In genomic region chr1:109477821-109478220, GRCh38 we compare ENCODE assay signal across 20 cellular contexts. TPM values are rescaled to one million over a fixed set of nuclear protein-coding genes. Genes with fewer than 3 reads are reported as not detected.
A peak's percentile ranks its signal among the peaks of the same experiment; 100 is the strongest.
DNase-seq lines count a peak whose midpoint lies in the region; ATAC-seq, FAIRE-seq and TF ChIP-seq lines count a peak whose summit lies in the region.
"Had no signal": no experiment of that assay in that cellular context is flagged by ENCODE, and none has a peak within 500 bp of the region (broad histone marks: within the 10 kb centered on the region; RNA-seq: fewer than 3 reads in every experiment).

No MANE protein-coding gene starts in this region.

- 0 out of 2 replicates have a peak, but pooled peaks cover 2% of the 10 kb centered on the region for H3K27me3 ChIP-seq in H9 (ENCODE audit: insufficient read depth, low read length)
- H3K27me3 ChIP-seq in Caco-2 (replicated peaks; ENCODE audit: control insufficient read depth, insufficient read depth, low read length) = no peaks in the 10 kb centered on the region
- H3K27me3 ChIP-seq: colonic mucosa had no signal

- no peak overlapping the region for H3T11ph ChIP-seq in H9 (ENCODE audit: low read length)

- H2BK20ac ChIP-seq in H9 (ENCODE audit: low read depth, low read length, poor library complexity, severe bottlenecking) = no peak overlapping the region

- H3K27me3 Mint-ChIP-seq in H9 (ENCODE audit: low read depth) = peaks cover 53% of the 10 kb centered on the region
- peaks cover 13% of the 10 kb centered on the region for H3K27me3 Mint-ChIP-seq in Caco-2 (ENCODE audit: insufficient read depth, unreplicated experiment)

- H4K8ac ChIP-seq in H9 (replicated peaks; ENCODE audit: insufficient read length, low read depth, low read length) = no peak overlapping the region

- H3K36me3 Mint-ChIP-seq in H9 (ENCODE audit: insufficient read depth in 1 of 3, low read depth in 3 of 3) (no peaks in the 10 kb centered on the region), Caco-2 (ENCODE audit: insufficient read depth, unreplicated experiment) (no peaks in the 10 kb centered on the region)
- H3K36me3 Mint-ChIP-seq: activated naive CD4-positive, alpha-beta T cell treated with anti-CD3 and anti-CD28 coated beads, Interleukin-2, amount 50 U/mL, for 72 hours had no signal

- H3K9me3 Mint-ChIP-seq in H9 (no peaks in the 10 kb centered on the region; a peak in 1 of 5 replicates), Caco-2 (ENCODE audit: unreplicated experiment) (no peaks in the 10 kb centered on the region)
- H3K9me3 Mint-ChIP-seq: activated naive CD4-positive, alpha-beta T cell treated with anti-CD3 and anti-CD28 coated beads, Interleukin-2, amount 50 U/mL, for 72 hours; activated T-cell treated with anti-CD3 and anti-CD28 coated beads, Interleukin-2, amount 50 U/mL, for 24 hours; nephron had no signal

- no peaks in the 10 kb centered on the region for H3K79me2 ChIP-seq in H9 (ENCODE audit: insufficient read depth, low read length)

- H3K79me1 ChIP-seq in H9 (ENCODE audit: insufficient read depth, low read depth, low read length, poor library complexity, severe bottlenecking) = no peaks in the 10 kb centered on the region

- no peaks in the 10 kb centered on the region for H3K9me3 ChIP-seq in A549
- H3K9me3 ChIP-seq in H9 (ENCODE audit: control insufficient read depth, low read depth, low read length) = no peaks in the 10 kb centered on the region
- no peaks in the 10 kb centered on the region for H3K9me3 ChIP-seq in Caco-2
- H3K9me3 ChIP-seq: colonic mucosa, thoracic aorta had no signal

- no peak overlapping the region; the same call in 1 of the 2 replicates for H3K14ac ChIP-seq in H9 (ENCODE audit: insufficient read depth, low read length)

- H3K4me1 ChIP-seq in A549 = no peaks in the 10 kb centered on the region
- no peaks in the 10 kb centered on the region for H3K4me1 ChIP-seq in H9 (ENCODE audit: insufficient read depth, low read length)
- H3K4me1 ChIP-seq in Caco-2 = no peaks in the 10 kb centered on the region
- H3K4me1 ChIP-seq: colonic mucosa had no signal

- H3K4me3 Mint-ChIP-seq in H9 (no peak overlapping the region), Caco-2 (ENCODE audit: unreplicated experiment) (no peak overlapping the region)
- H3K4me3 Mint-ChIP-seq: activated T-cell treated with anti-CD3 and anti-CD28 coated beads, Interleukin-2, amount 50 U/mL, for 24 hours; nephron; T-helper 17 cell had no signal

- intact Hi-C loops in Caco-2 (cut with micrococcal nuclease; ENCODE audit: unreplicated experiment) = no loop called here

- H2BK5ac ChIP-seq in H9 (ENCODE audit: insufficient read length, low read length) = no peak overlapping the region

- H2AFZ ChIP-seq in H9 (ENCODE audit: low read length) = no peak overlapping the region

- no peak overlapping the region for H4K91ac ChIP-seq in H9 (ENCODE audit: insufficient read length, low read depth, low read length)

- H3K36me3 ChIP-seq in Caco-2 (ENCODE audit: control insufficient read depth, insufficient read depth, low read length) = no peaks in the 10 kb centered on the region
- H3K36me3 ChIP-seq: colonic mucosa had no signal

- H3K18ac ChIP-seq in H9 (ENCODE audit: insufficient read length, low read depth, low read length) = no peak overlapping the region

- H3K27ac Mint-ChIP-seq in H9 = no peak overlapping the region
- no peak overlapping the region for H3K27ac Mint-ChIP-seq in Caco-2 (ENCODE audit: unreplicated experiment)
- H3K27ac Mint-ChIP-seq: activated naive CD4-positive, alpha-beta T cell treated with anti-CD3 and anti-CD28 coated beads, Interleukin-2, amount 50 U/mL, for 72 hours; activated T-cell treated with anti-CD3 and anti-CD28 coated beads, Interleukin-2, amount 50 U/mL, for 24 hours; nephron; progenitor cell of endocrine pancreas; T-helper 17 cell had no signal

- POLR2A ChIA-PET in A549 (lab: Yijun Ruan, JAX) = no interaction called here
- POLR2A ChIA-PET in Caco-2 (lab: Charles Lee) = no interaction called here

- no peak overlapping the region for H2AK5ac ChIP-seq in H9 (ENCODE audit: insufficient read length, low read length)

- peak; percentile 44 to 77; a peak in 3 of 6 replicates for ATAC-seq in A549
- no peak for ATAC-seq in HG03442 (IDR thresholded peaks at IDR 0.05; ENCODE audit: unreplicated experiment)
- ATAC-seq: activated naive CD4-positive, alpha-beta T cell treated with anti-CD3 and anti-CD28 coated beads, Interleukin-2, amount 50 U/mL, for 72 hours; T-helper 17 cell had no signal

- no peak overlapping the region for H3K4ac ChIP-seq in H9 (ENCODE audit: low read depth, low read length)

- no peak for TF ChIP-seq RAD21 in A549 (conservative IDR thresholded peaks at IDR 0.05 in 1 of 2, IDR thresholded peaks at IDR 0.05 in 1 of 2)

- TF ChIP-seq CTCF in A549 (IDR thresholded peaks at IDR 0.05) (no peak), H9 (conservative IDR thresholded peaks at IDR 0.05) (no peak), Caco-2 (IDR thresholded peaks at IDR 0.05; ENCODE audit: insufficient read depth in 1 of 2, low read depth in 1 of 2, low read length in 1 of 2, severe bottlenecking in 1 of 2, unreplicated experiment in 1 of 2) (no peak)

- H3K4me1 Mint-ChIP-seq in H9 = peaks cover 8 to 11% of the 10 kb centered on the region in 2 experiments
- no peaks in the 10 kb centered on the region for H3K4me1 Mint-ChIP-seq in Caco-2 (ENCODE audit: low read depth, unreplicated experiment)
- H3K4me1 Mint-ChIP-seq: nephron had no signal

- BruUV-seq in Caco-2 (replicated peaks; lab: Mats Ljungman, UMichigan) = no TSS peak

- no peak overlapping the region for H2BK120ac ChIP-seq in H9 (ENCODE audit: low read depth, low read length, poor library complexity, severe bottlenecking)

- 0 out of 2 replicates have a peak, but pooled peaks have one; percentile 16 for TF ChIP-seq POLR2A in A549 (IDR thresholded peaks at IDR 0.05; ENCODE audit: low read length)

- no peak for TF ChIP-seq EP300 in A549 (IDR thresholded peaks at IDR 0.05)

- no peak for FAIRE-seq in A549 (lab: Jason Lieb, UNC)
- FAIRE-seq: endothelial cell of umbilical vein had no signal

- H3K23me2 ChIP-seq in H9 (ENCODE audit: insufficient read length, low read depth, low read length, poor library complexity, severe bottlenecking) = no peaks in the 10 kb centered on the region

- CTCF ChIA-PET in A549 (lab: Yijun Ruan, JAX) (interaction anchor here (0.9 to 3.6 kb wide), 3 partner anchors 13 to 54 kb away, joined by 3 to 14 read pairs (median 12); no protein-coding TSS in a partner anchor), Caco-2 (lab: Charles Lee) (interaction anchor here (1.0 kb wide), 1 partner anchor 159 kb away, joined by 3 read pairs; no protein-coding TSS in a partner anchor)

- 29% methylated on average over 3 of the region's 6 CpGs for WGBS in A549 (ENCODE audit: missing lambda C conversion rate)
- no CpG with 5 or more reads among the region's 6 CpGs for WGBS in H9 (ENCODE audit: extremely low coverage, insufficient read length, low lambda C conversion rate)

- no peak overlapping the region for H3K9ac ChIP-seq in H9 (ENCODE audit: extremely low read depth, insufficient read length, low read length)

- no peaks in the 10 kb centered on the region for H4K20me1 ChIP-seq in H9 (ENCODE audit: control insufficient read depth, insufficient read depth, insufficient read length)

- H3K27ac ChIP-seq in A549 = no peak overlapping the region
- no peak overlapping the region for H3K27ac ChIP-seq in H9 (ENCODE audit: insufficient read length, low read depth, low read length)
- H3K27ac ChIP-seq: colonic mucosa, thoracic aorta had no signal

- no peak overlapping the region for H3K56ac ChIP-seq in H9 (ENCODE audit: insufficient read length, low read depth, low read length)

- no peak overlapping the region for H3K23ac ChIP-seq in H9 (ENCODE audit: insufficient read length, low read depth, low read length)

- DNase-seq in A549 (ENCODE audit: low read depth in 1 of 2, low spot score in 1 of 2) = no peak
- DNase-seq in H9 = peak; percentile 25
- peak; percentile 68 for DNase-seq in UCSD-AML1 (lab: John Stamatoyannopoulos, UW; ENCODE audit: unreplicated experiment)
- no peak for DNase-seq in Caco-2
- no peak for DNase-seq in NCI-H2107 (lab: John Stamatoyannopoulos, UW)
- DNase-seq: activated T-cell treated with anti-CD3 and anti-CD28 coated beads, Interleukin-2, amount 50 U/mL, for 24 hours; colonic mucosa; foreskin fibroblast; hypothalamus; mesenchymal stem cell; NCI-H1694 treated with DMSO at 0.1 percent for 48 hours; NCI-H345; Right ventricle myocardium superior; T-helper 17 cell had no signal

- no peak overlapping the region for H3K4me3 ChIP-seq in A549
- no peak overlapping the region for H3K4me3 ChIP-seq in Caco-2 (ENCODE audit: low read depth, low read length)
- H3K4me3 ChIP-seq: colonic mucosa, thoracic aorta had no signal

- H3K4me2 ChIP-seq in A549 (no peak overlapping the region), H9 (ENCODE audit: insufficient read depth, insufficient read length, low read length) (no peak overlapping the region)

- H4K5ac ChIP-seq in H9 (ENCODE audit: insufficient read length, low read depth, low read length) = no peak overlapping the region

- no peak overlapping the region for H2BK12ac ChIP-seq in H9 (ENCODE audit: insufficient read length, low read depth, low read length)

- no peak overlapping the region for H2BK15ac ChIP-seq in H9 (ENCODE audit: low read depth, low read length)

RNA-seq across cellular contexts. Expression of gene ATXN7L2, which starts 5.9 kb away (rescaled TPM):
- polyA plus RNA-seq in A549 (2011; rRNA removed) (0.97 and 1.2 TPM in 2 replicates), A549 (2017; fragmentation: RNase III; extraction: RNeasy Plus Mini Kit Qiagen cat#74134 plus additional on column Dnase treatment) (2.0 to 2.2 TPM (median 2.1 TPM) in 3 replicates)
- 2.6 and 3.3 TPM in 2 replicates for polyA plus RNA-seq in A549 (2012; cell fraction: cytosol; rRNA removed)
- polyA plus RNA-seq in A549 (2012; cell fraction: nucleus; rRNA removed) = 9.0 and 11.2 TPM in 2 replicates
- 1.4 TPM in 2 replicates for polyA minus RNA-seq in A549 (2011; rRNA and poly(A)+ RNA removed)
- total RNA-seq in H9 (2021) (17.3 TPM in 2 replicates), Caco-2 (2022) (3.9 and 4.0 TPM in 2 replicates)

RNA-seq across cellular contexts. Expression of gene SYPL2, which starts 11.5 kb away (rescaled TPM):
- polyA plus RNA-seq in A549 (2011; rRNA removed) (0.04 and 0.08 TPM in 2 replicates), A549 (2017; fragmentation: RNase III; extraction: RNeasy Plus Mini Kit Qiagen cat#74134 plus additional on column Dnase treatment) (0.03 to 0.05 TPM (median 0.05 TPM) in 3 replicates)
- polyA plus RNA-seq in A549 (2012; cell fraction: cytosol; rRNA removed) = 0.01 and 0.04 TPM in 2 replicates
- 0.06 and 0.07 TPM in 2 replicates for polyA plus RNA-seq in A549 (2012; cell fraction: nucleus; rRNA removed)
- 0.08 TPM in 1 of 2 replicates, not detected in the other for polyA minus RNA-seq in A549 (2011; rRNA and poly(A)+ RNA removed)
- total RNA-seq in H9 (2021) (2.5 and 2.6 TPM in 2 replicates), Caco-2 (2022) (0.32 and 0.45 TPM in 2 replicates)
- total RNA-seq: endothelial cell of umbilical vein, T-helper 17 cell had no signal
- polyA plus RNA-seq: endothelial cell of umbilical vein had no signal

RNA-seq across cellular contexts. Expression of gene CYB561D1, which starts 16.1 kb away (rescaled TPM):
- polyA plus RNA-seq in A549 (2011; rRNA removed) = 4.0 and 4.9 TPM in 2 replicates
- 3.2 and 4.4 TPM in 2 replicates for polyA plus RNA-seq in A549 (2012; cell fraction: cytosol; rRNA removed)
- polyA plus RNA-seq in A549 (2012; cell fraction: nucleus; rRNA removed) = 4.5 and 6.2 TPM in 2 replicates
- polyA plus RNA-seq in A549 (2017; fragmentation: RNase III; extraction: RNeasy Plus Mini Kit Qiagen cat#74134 plus additional on column Dnase treatment) = 4.4 to 5.2 TPM (median 4.9 TPM) in 3 replicates
- 6.9 and 7.4 TPM in 2 replicates for polyA minus RNA-seq in A549 (2011; rRNA and poly(A)+ RNA removed)
- total RNA-seq in H9 (2021) = 6.5 and 6.7 TPM in 2 replicates
- 6.6 and 7.3 TPM in 2 replicates for total RNA-seq in Caco-2 (2022)

RNA-seq across cellular contexts. Expression of gene AMIGO1, which starts 31.7 kb away (rescaled TPM):
- polyA plus RNA-seq in A549 (2011; rRNA removed) (0.43 and 0.85 TPM in 2 replicates), A549 (2017; fragmentation: RNase III; extraction: RNeasy Plus Mini Kit Qiagen cat#74134 plus additional on column Dnase treatment) (1.1 to 1.3 TPM (median 1.2 TPM) in 3 replicates)
- polyA plus RNA-seq in A549 (2012; cell fraction: cytosol; rRNA removed) = 0.32 and 0.56 TPM in 2 replicates
- 0.36 and 0.37 TPM in 2 replicates for polyA plus RNA-seq in A549 (2012; cell fraction: nucleus; rRNA removed)
- polyA minus RNA-seq in A549 (2011; rRNA and poly(A)+ RNA removed) = 0.49 and 1.1 TPM in 2 replicates
- total RNA-seq in H9 (2021) (3.6 and 4.1 TPM in 2 replicates), Caco-2 (2022) (1.1 and 1.5 TPM in 2 replicates)

RNA-seq across cellular contexts. Expression of gene PSMA5, which starts 51.6 kb away (rescaled TPM):
- polyA plus RNA-seq in A549 (2011; rRNA removed) = 140 and 147 TPM in 2 replicates
- 103 and 116 TPM in 2 replicates for polyA plus RNA-seq in A549 (2012; cell fraction: cytosol; rRNA removed)
- polyA plus RNA-seq in A549 (2012; cell fraction: nucleus; rRNA removed) = 43.3 and 48.8 TPM in 2 replicates
- polyA plus RNA-seq in A549 (2017; fragmentation: RNase III; extraction: RNeasy Plus Mini Kit Qiagen cat#74134 plus additional on column Dnase treatment) = 92.7 to 99.6 TPM (median 93.7 TPM) in 3 replicates
- 39.2 and 44.6 TPM in 2 replicates for polyA minus RNA-seq in A549 (2011; rRNA and poly(A)+ RNA removed)
- 133 and 136 TPM in 2 replicates for total RNA-seq in H9 (2021)
- total RNA-seq in Caco-2 (2022) = 82.7 and 97.8 TPM in 2 replicates

Comparison
In these comparisons a context has a peak if more than half of its experiments do, and no peak if none do; other contexts are left out.
1. DNase-seq: peak in H9 (single experiment) and UCSD-AML1 (single experiment); none in A549 (0 of 2), Caco-2 (0 of 2) and NCI-H2107 (single experiment).